ENCODE assay signal across 29 cellular contexts in the genomic region with DNA sequence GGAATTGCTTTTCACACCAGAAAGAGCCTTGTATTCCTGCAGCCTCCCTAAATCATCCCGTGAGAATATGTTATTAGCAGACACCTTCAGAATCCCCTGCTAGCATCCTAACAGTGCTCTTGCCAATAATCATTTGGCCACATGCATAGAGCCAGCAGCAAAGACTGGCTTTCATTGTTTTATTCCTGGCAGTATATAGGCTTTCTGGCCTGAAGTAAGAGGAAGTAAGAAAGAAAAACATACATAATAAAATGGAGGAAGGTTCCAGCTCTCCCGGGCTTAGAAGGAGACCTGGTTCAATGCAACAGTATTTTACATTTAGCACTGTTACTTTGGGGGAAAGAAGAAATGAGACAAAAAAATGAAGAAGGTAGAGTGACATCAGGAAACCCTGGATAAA.
"Had no signal": no experiment of that assay in that cellular context is flagged by ENCODE, and none has a peak within 500 bp of the region (broad histone marks: within the 10 kb centered on the region; RNA-seq: fewer than 3 reads in every experiment).

No MANE protein-coding gene starts in this region.

- H3K27ac ChIP-seq: adrenal gland, body of pancreas, cardiac muscle cell, gastrocnemius medialis, stomach, thyroid gland, upper lobe of right lung, WERI-Rb-1 had no signal

- H3K27ac Mint-ChIP-seq: activated naive CD8-positive, alpha-beta T cell treated with anti-CD3 and anti-CD28 coated beads for 36 hours; effector memory CD8-positive, alpha-beta T cell; natural killer cell; stimulated activated naive B cell treated with anti-CD40 and anti-IgM and Interleukin-4, amounts not matched to agents 10 μg/mL and 1 μg/mL and 100 μg/mL, for 72 hours had no signal

- H3K4me3 ChIP-seq: adrenal gland, body of pancreas, cardiac muscle cell, gastrocnemius medialis, stomach, thyroid gland, upper lobe of right lung had no signal

- ATAC-seq: activated CD4-positive, CD25-positive, alpha-beta regulatory T cell treated with anti-CD3 and anti-CD28 coated beads, Interleukin-2, amount 50 U/mL, for 24 hours; body of pancreas; effector memory CD8-positive, alpha-beta T cell; gastrocnemius medialis; natural killer cell; right cardiac atrium; stimulated activated naive B cell treated with anti-CD40 and anti-IgM and Interleukin-4, amounts not matched to agents 10 μg/mL and 1 μg/mL and 100 μg/mL, for 72 hours; upper lobe of right lung had no signal

- H3K4me3 Mint-ChIP-seq: activated naive CD8-positive, alpha-beta T cell treated with anti-CD3 and anti-CD28 coated beads for 36 hours; effector memory CD8-positive, alpha-beta T cell; natural killer cell; stimulated activated naive B cell treated with anti-CD40 and anti-IgM and Interleukin-4, amounts not matched to agents 10 μg/mL and 1 μg/mL and 100 μg/mL, for 72 hours had no signal

- H3K36me3 ChIP-seq: adrenal gland, cardiac muscle cell, gastrocnemius medialis, stomach, thyroid gland, upper lobe of right lung, WERI-Rb-1 had no signal

- H3K4me1 ChIP-seq: adrenal gland, gastrocnemius medialis, thyroid gland, upper lobe of right lung had no signal

- H3K9me3 ChIP-seq: adrenal gland, body of pancreas, gastrocnemius medialis, stomach, thyroid gland, upper lobe of right lung had no signal

- H3K9me3 Mint-ChIP-seq: activated naive CD8-positive, alpha-beta T cell treated with anti-CD3 and anti-CD28 coated beads for 36 hours; effector memory CD8-positive, alpha-beta T cell; natural killer cell; stimulated activated naive B cell treated with anti-CD40 and anti-IgM and Interleukin-4, amounts not matched to agents 10 μg/mL and 1 μg/mL and 100 μg/mL, for 72 hours had no signal

- H3K27me3 ChIP-seq: adrenal gland, body of pancreas, cardiac muscle cell, gastrocnemius medialis, thyroid gland, upper lobe of right lung had no signal

- DNase-seq: activated CD4-positive, alpha-beta T cell treated with anti-CD3 and anti-CD28 coated beads for 48 hours; activated CD4-positive, alpha-beta T cell treated with anti-CD3 and anti-CD28 coated beads, Interleukin-2, amount 50 U/mL, for 48 hours; activated CD8-positive, alpha-beta memory T cell treated with anti-CD3 and anti-CD28 coated beads for 24 hours; activated effector memory CD4-positive, alpha-beta T cell treated with Interleukin-2 at 50 U/mL for 16 hours; activated naive CD4-positive, alpha-beta T cell treated with Interleukin-2 at 50 U/mL for 16 hours; activated naive CD8-positive, alpha-beta T cell treated with anti-CD3 and anti-CD28 coated beads for 36 hours; adrenal gland; aorta; body of pancreas; cerebellar nuclear complex; cortex of kidney; effector memory CD8-positive, alpha-beta T cell; erythroblast; gastrocnemius medialis; glutamatergic neuron; midbrain; natural killer cell; posterior cingulate gyrus; right cardiac atrium; stimulated activated CD4-positive, alpha-beta T cell treated with anti-CD3 and anti-CD28 coated beads, Interleukin-15, amount 100 ng/mL, for 24 hours; stimulated activated CD4-positive, alpha-beta T cell treated with anti-CD3 and anti-CD28 coated beads, Interleukin-2, amount 100 ng/mL, for 24 hours; stimulated activated naive B cell treated with anti-CD40 and anti-IgM and Interleukin-4, amounts not matched to agents 10 μg/mL and 1 μg/mL and 100 μg/mL, for 72 hours; stomach; T-helper 9 cell; thyroid gland; upper lobe of right lung; WERI-Rb-1 had no signal

- H3K36me3 Mint-ChIP-seq: activated naive CD8-positive, alpha-beta T cell treated with anti-CD3 and anti-CD28 coated beads for 36 hours; natural killer cell; stimulated activated naive B cell treated with anti-CD40 and anti-IgM and Interleukin-4, amounts not matched to agents 10 μg/mL and 1 μg/mL and 100 μg/mL, for 72 hours had no signal
